8 cellular contexts compared by ENCODE assay signal in the genomic region with DNA sequence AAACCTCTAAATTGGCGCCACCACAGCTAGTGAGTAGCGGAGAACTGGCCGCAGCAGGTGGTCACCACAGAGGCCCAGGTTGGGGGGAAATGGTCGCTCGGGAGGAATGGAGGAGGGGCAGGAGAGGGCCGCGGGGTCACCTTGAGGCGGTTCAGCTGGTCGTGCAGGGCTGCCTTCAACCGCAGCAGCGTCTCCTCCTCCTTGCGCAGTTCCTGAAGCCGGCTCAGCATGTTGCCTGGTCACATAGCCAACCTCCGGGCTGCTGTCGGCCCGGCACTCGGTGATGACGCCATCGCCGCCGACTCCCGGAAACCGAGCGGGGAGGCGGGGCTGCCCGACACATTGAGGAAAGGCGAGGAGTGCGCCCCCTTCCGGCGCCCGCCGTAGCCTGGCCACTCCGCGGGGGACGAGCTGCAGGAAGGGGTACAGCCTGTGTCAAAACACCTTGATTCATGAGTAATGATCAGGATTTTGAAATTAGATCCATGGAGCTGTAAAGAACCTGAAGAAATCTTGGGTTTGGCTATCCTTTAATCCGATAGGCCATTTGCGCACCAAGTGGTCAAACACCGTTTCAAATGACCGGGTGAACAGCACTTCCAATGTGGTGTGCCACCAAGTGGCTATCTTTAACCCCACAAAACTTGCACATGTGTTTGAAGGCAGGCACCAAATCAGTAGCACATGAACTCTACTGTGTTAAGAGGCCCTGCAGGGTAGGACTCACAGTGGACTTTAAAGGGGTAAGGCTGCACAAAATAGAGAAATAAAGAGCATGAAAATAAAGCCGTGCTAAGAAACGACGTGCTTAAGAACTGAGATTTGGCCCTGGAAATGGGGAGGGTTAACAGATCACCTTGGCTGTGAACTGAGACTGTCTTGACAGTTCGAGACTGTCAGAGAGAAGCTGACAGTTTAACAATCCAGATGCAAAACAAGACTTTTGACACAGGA. TPM values are rescaled to one million over a fixed set of nuclear protein-coding genes. Genes with fewer than 3 reads are reported as not detected.
DNase-seq lines count a peak whose midpoint lies in the region; ATAC-seq lines count a peak whose summit lies in the region.

A gene with protein sequence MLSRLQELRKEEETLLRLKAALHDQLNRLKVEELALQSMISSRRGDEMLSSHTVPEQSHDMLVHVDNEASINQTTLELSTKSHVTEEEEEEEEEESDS (minus strand): TSS at position 261 of the 954 bp plus-strand sequence. CDS start 31 bp downstream, at position 230.

- H3K4me1 ChIP-seq in mesenchymal stem cell (ENCODE audit: control insufficient read depth, insufficient read depth, low read depth, low read length), result peaks cover 6% of the 10 kb centered on the region

- H4K91ac ChIP-seq in mesenchymal stem cell (ENCODE audit: low read length), result peak within 1 kb of the TSS; percentile 78

- no peaks in the 10 kb centered on the region for H3K27me3 ChIP-seq in mesenchymal stem cell (ENCODE audit: control insufficient read depth in 1 of 2, insufficient read depth in 1 of 2, low read length in 2 of 2)

- H3K14ac ChIP-seq in mesenchymal stem cell (ENCODE audit: low read length in 2 of 2), result peak within 1 kb of the TSS in 1 of 2 experiments; percentile 99

- 10% methylated on average over 43 of the region's 43 CpGs for WGBS in mesenchymal stem cell

- H3K4me3 ChIP-seq in mesenchymal stem cell (ENCODE audit: insufficient read depth in 1 of 2, low read depth in 1 of 2, low read length in 2 of 2), result peak within 1 kb of the TSS; percentile 78 to 94

- H2BK120ac ChIP-seq in mesenchymal stem cell (ENCODE audit: low read depth, low read length), result no peak within 1 kb of the TSS

- peak within 1 kb of the TSS; percentile 97 for H3K27ac Mint-ChIP-seq in effector memory CD8-positive, alpha-beta T cell

- peak within 1 kb of the TSS; percentile 63 to 97 for H3K18ac ChIP-seq in mesenchymal stem cell (ENCODE audit: low read depth in 1 of 2, low read length in 2 of 2)

- peak; percentile 73 for ATAC-seq in GM19467 (IDR thresholded peaks at IDR 0.05; ENCODE audit: unreplicated experiment)
- peak; percentile 92 for ATAC-seq in effector memory CD8-positive, alpha-beta T cell (replicated peaks)

- peak within 1 kb of the TSS; percentile 8 for H2BK15ac ChIP-seq in mesenchymal stem cell (ENCODE audit: low read depth, poor library complexity, severe bottlenecking)

- peaks cover 10% of the 10 kb centered on the region for H3K79me1 ChIP-seq in mesenchymal stem cell (replicated peaks; ENCODE audit: low read length, poor library complexity, severe bottlenecking)

- DNase-seq in COLO829 (ENCODE audit: low spot score), result peak; percentile 60
- DNase-seq in HT-29 (ENCODE audit: low spot score), result peak; percentile 99
- DNase-seq in NOMO-1 treated with DMSO at 0.1 percent for 48 hours (lab: John Stamatoyannopoulos, UW; ENCODE audit: unreplicated experiment), result peak; percentile 95
- peak; percentile 94 for DNase-seq in activated CD8-positive, alpha-beta memory T cell treated with anti-CD3 and anti-CD28 coated beads for 4 hours (ENCODE audit: low read depth in 2 of 2)
- DNase-seq in effector memory CD8-positive, alpha-beta T cell, result peak; percentile 98
- DNase-seq in mesenchymal stem cell, result peak; percentile 94
- DNase-seq in stimulated activated CD8-positive, alpha-beta memory T cell treated with anti-CD3 and anti-CD28 coated beads, Interleukin-15, amount 100 ng/mL, for 1 hour (ENCODE audit: low read depth), result peak; percentile 95

- H3K27ac ChIP-seq in mesenchymal stem cell (ENCODE audit: low read length, poor library complexity, severe bottlenecking), result peak within 1 kb of the TSS; percentile 73

- H2BK12ac ChIP-seq in mesenchymal stem cell (ENCODE audit: low read length in 2 of 2), result no peak within 1 kb of the TSS

- H3K4ac ChIP-seq in mesenchymal stem cell (ENCODE audit: low read depth in 1 of 2, low read length in 2 of 2), result peak within 1 kb of the TSS in 1 of 2 experiments; percentile 34

- H2BK5ac ChIP-seq in mesenchymal stem cell (ENCODE audit: low read depth, low read length, poor library complexity, severe bottlenecking), result no peak within 1 kb of the TSS

- H3K9ac ChIP-seq in mesenchymal stem cell (ENCODE audit: low read length), result peak within 1 kb of the TSS; percentile 99

- H2AFZ ChIP-seq in mesenchymal stem cell (ENCODE audit: low read depth, low read length), result peak within 1 kb of the TSS; percentile 87

- H3K27me3 Mint-ChIP-seq in effector memory CD8-positive, alpha-beta T cell, result no peaks in the 10 kb centered on the region

- H2AK5ac ChIP-seq in mesenchymal stem cell (ENCODE audit: low read length, severe bottlenecking), result no peak within 1 kb of the TSS

- H3K9me3 ChIP-seq in mesenchymal stem cell (ENCODE audit: control insufficient read depth, low read length), result no peaks in the 10 kb centered on the region

- peak within 1 kb of the TSS; percentile 56 for H3K4me2 ChIP-seq in mesenchymal stem cell (ENCODE audit: low read length, poor library complexity, severe bottlenecking)

- peak within 1 kb of the TSS; percentile 91 for H4K8ac ChIP-seq in mesenchymal stem cell (ENCODE audit: low read length)

- H3K23ac ChIP-seq in mesenchymal stem cell (ENCODE audit: low read length in 2 of 2), result peak within 1 kb of the TSS in 1 of 2 experiments; percentile 23

- peaks cover 30 to 35% of the 10 kb centered on the region in 2 donors for H3K4me1 Mint-ChIP-seq in effector memory CD8-positive, alpha-beta T cell (ENCODE audit: low read depth in 2 of 2)

- peaks cover 74% of the 10 kb centered on the region for H3K36me3 Mint-ChIP-seq in effector memory CD8-positive, alpha-beta T cell (ENCODE audit: insufficient read depth)

- peaks cover 26 to 79% of the 10 kb centered on the region in 2 experiments for H3K36me3 ChIP-seq in mesenchymal stem cell (ENCODE audit: control insufficient read depth in 1 of 2, insufficient read depth in 2 of 2, low read depth in 1 of 2, low read length in 2 of 2)

- H3K9me3 Mint-ChIP-seq in effector memory CD8-positive, alpha-beta T cell, result no peaks in the 10 kb centered on the region

- peak within 1 kb of the TSS; percentile 92 for H3K4me3 Mint-ChIP-seq in effector memory CD8-positive, alpha-beta T cell

RNA-seq across cellular contexts. Expression of the gene that starts here (rescaled TPM):
- 27.9 and 32.3 TPM in 2 replicates for total RNA-seq in HT-29 (2014; rRNA removed; shearing (Covaris generic))
- 18.0 TPM for polyA plus RNA-seq in mesenchymal stem cell (2013, experiment 1 of 2)
- 18.2 TPM for polyA plus RNA-seq in mesenchymal stem cell (2013, experiment 2 of 2)

Comparison
In these comparisons a context has a peak if more than half of its experiments do, and no peak if none do; other contexts are left out.
1. Peak in every context shown above with its lines: DNase-seq, ATAC-seq, H3K4me3 ChIP-seq and H3K27ac ChIP-seq.